21 cellular contexts compared by ENCODE assay signal in the genomic region with DNA sequence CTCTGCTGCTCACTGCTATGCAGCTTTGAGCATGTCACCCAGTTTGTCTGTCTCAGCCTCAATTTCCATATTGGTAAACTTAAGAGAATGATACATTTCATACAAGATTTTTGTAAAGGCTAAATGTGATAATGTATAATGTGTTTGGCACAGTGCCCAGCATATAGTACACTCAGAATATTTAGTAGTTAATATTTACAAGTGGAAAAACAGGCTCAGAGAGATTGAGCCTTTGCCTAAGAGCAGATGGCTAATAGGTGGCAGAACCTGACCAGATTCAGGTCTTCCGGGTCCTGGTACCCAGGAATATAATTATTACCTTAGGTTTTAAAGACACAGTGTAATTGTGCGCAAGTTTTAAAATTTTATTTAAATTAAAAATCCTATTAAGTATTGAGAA.
"Had no signal": no experiment of that assay in that cellular context is flagged by ENCODE, and none has a peak within 500 bp of the region (broad histone marks: within the 10 kb centered on the region; RNA-seq: fewer than 3 reads in every experiment).

No MANE protein-coding gene starts in this region.

- DNase-seq: activated CD4-positive, alpha-beta T cell treated with anti-CD3 and anti-CD28 coated beads, Interleukin-2, amount 50 U/mL, for 1 hour; activated CD8-positive, alpha-beta memory T cell treated with anti-CD3 and anti-CD28 coated beads for 24 hours; activated naive CD4-positive, alpha-beta T cell; activated naive CD8-positive, alpha-beta T cell treated with anti-CD3 and anti-CD28 coated beads, Interleukin-2, amount 10 ng/mL, durations not matched to agents 7 days and 5 days; central memory CD4-positive, alpha-beta T cell; colonic mucosa; kidney; nucleus accumbens; stimulated activated CD4-positive, alpha-beta T cell treated with anti-CD3 and anti-CD28 coated beads, Interleukin-4, amount 100 ng/mL, for 4 hours; stimulated activated CD8-positive, alpha-beta memory T cell treated with anti-CD3 and anti-CD28 coated beads, Interleukin-4, amount 100 ng/mL, for 48 hours; stimulated activated naive CD4-positive, alpha-beta T cell treated with Interleukin-2 at 50 U/mL for 16 hours; substantia nigra; trophoblast cell had no signal

- ATAC-seq: activated CD4-positive, CD25-positive, alpha-beta regulatory T cell treated with anti-CD3 and anti-CD28 coated beads, Interleukin-2, amount 50 U/mL, for 24 hours had no signal

- H3K27me3 Mint-ChIP-seq: activated naive CD8-positive, alpha-beta T cell treated with anti-CD3 and anti-CD28 coated beads, Interleukin-2, amount 10 ng/mL, durations not matched to agents 7 days and 5 days; brain had no signal

- H3K27me3 ChIP-seq: colonic mucosa, esophagus muscularis mucosa, hepatocyte, right atrium auricular region had no signal

- H3K27ac ChIP-seq: colonic mucosa, esophagus muscularis mucosa, hepatocyte, right atrium auricular region had no signal

- H3K4me1 ChIP-seq: colonic mucosa, esophagus muscularis mucosa, right atrium auricular region had no signal

- H3K9me3 Mint-ChIP-seq: activated naive CD8-positive, alpha-beta T cell treated with anti-CD3 and anti-CD28 coated beads, Interleukin-2, amount 10 ng/mL, durations not matched to agents 7 days and 5 days; brain; nephron had no signal

- FAIRE-seq: endometrium, kidney had no signal

- H3K4me1 Mint-ChIP-seq: activated naive CD8-positive, alpha-beta T cell treated with anti-CD3 and anti-CD28 coated beads, Interleukin-2, amount 10 ng/mL, durations not matched to agents 7 days and 5 days; brain; nephron had no signal

- H3K27ac Mint-ChIP-seq: activated naive CD8-positive, alpha-beta T cell treated with anti-CD3 and anti-CD28 coated beads, Interleukin-2, amount 10 ng/mL, durations not matched to agents 7 days and 5 days; brain; nephron had no signal

- H3K4me3 ChIP-seq: colonic mucosa, esophagus muscularis mucosa, hepatocyte, right atrium auricular region, skin epidermis had no signal

- H3K4me3 Mint-ChIP-seq: activated naive CD8-positive, alpha-beta T cell treated with anti-CD3 and anti-CD28 coated beads, Interleukin-2, amount 10 ng/mL, durations not matched to agents 7 days and 5 days; brain; nephron had no signal

- H3K9me3 ChIP-seq: colonic mucosa, esophagus muscularis mucosa, right atrium auricular region had no signal

- H3K36me3 ChIP-seq: colonic mucosa had no signal
